Comparison of ENCODE assay signal across 8 cellular contexts in the genomic region with DNA sequence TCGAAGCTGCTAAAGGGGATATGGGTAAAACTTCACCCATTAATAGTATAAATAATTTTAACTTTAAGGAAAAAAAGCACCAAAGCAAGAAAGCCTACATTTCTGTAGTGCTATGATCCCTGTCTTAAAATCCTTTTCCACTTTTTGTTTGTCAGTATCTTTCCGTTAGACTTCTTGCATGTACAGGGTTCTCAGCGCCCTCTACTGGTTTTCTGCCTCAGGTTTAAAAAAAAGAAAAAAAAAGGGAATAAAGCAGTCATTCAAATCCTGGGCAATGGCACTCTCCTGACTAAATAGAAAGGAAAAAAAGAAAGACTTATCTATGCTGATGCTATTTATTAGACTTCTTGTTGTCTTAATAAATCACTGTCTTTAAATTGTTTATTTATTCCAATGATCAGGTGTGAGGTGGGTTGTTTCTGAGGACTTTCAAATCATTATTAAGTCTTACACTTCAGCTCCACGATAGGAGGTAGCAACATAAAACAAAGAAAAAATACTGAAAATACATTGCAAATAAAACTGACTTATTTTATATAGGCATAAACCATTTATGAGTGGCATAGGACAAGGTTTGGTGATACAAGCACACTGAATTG.
DNase-seq lines count a peak whose midpoint lies in the region; ATAC-seq and TF ChIP-seq lines count a peak whose summit lies in the region.

No MANE protein-coding gene starts in this region.

- H3F3A ChIP-seq in MM.1S (ENCODE audit: insufficient read depth, low read length), result no peaks in the 10 kb centered on the region

- H3K9me3 ChIP-seq in heart right ventricle (no peaks in the 10 kb centered on the region), MM.1S (replicated peaks; ENCODE audit: insufficient read depth, low read length) (no peaks in the 10 kb centered on the region), Peyer's patch (no peaks in the 10 kb centered on the region)

- no peaks in the 10 kb centered on the region for H4K20me1 ChIP-seq in MM.1S (ENCODE audit: insufficient read depth, low read length)

- TF ChIP-seq POLR2A in Peyer's patch (IDR thresholded peaks at IDR 0.05), result no peak

- no peaks in the 10 kb centered on the region for H3K9me2 ChIP-seq in MM.1S (replicated peaks; ENCODE audit: insufficient read depth, low read length)

- TF ChIP-seq CTCF in heart right ventricle (IDR thresholded peaks at IDR 0.05), result peak in 8 of 9 donors; percentile 25 to 80 (median 70)
- peak; percentile 88 for TF ChIP-seq CTCF in MM.1S (IDR thresholded peaks at IDR 0.05; ENCODE audit: low read length)
- peak; percentile 7 to 47 (median 37) for TF ChIP-seq CTCF in Peyer's patch (IDR thresholded peaks at IDR 0.05)

- H3K9ac ChIP-seq in MM.1S (ENCODE audit: low read length), result no peak overlapping the region

- H3K27me3 ChIP-seq in heart right ventricle, result peaks cover 0 to 3% (median 0%) of the 10 kb centered on the region in 7 donors
- no peaks in the 10 kb centered on the region for H3K27me3 ChIP-seq in MM.1S (replicated peaks; ENCODE audit: insufficient read depth, low read length)
- no peaks in the 10 kb centered on the region for H3K27me3 ChIP-seq in Peyer's patch

- WGBS in heart right ventricle, 2 donors, result 42 to 44% methylated on average over 4 of the region's 4 CpGs

- no peak overlapping the region for H3K4me2 ChIP-seq in MM.1S (ENCODE audit: low read depth, low read length)

- ATAC-seq in heart right ventricle (no peak), GM21381 (IDR thresholded peaks at IDR 0.05; ENCODE audit: unreplicated experiment) (no peak), HG03108 (IDR thresholded peaks at IDR 0.05; ENCODE audit: unreplicated experiment) (no peak)

- H3K27ac ChIP-seq in heart right ventricle (no peak overlapping the region), MM.1S (ENCODE audit: low read length) (no peak overlapping the region), Peyer's patch (no peak overlapping the region)

- H3K79me2 ChIP-seq in MM.1S (ENCODE audit: low read length), result no peaks in the 10 kb centered on the region

- H3K36me3 ChIP-seq in heart right ventricle, result no peaks in the 10 kb centered on the region
- H3K36me3 ChIP-seq in MM.1S (replicated peaks; ENCODE audit: insufficient read depth, low read length), result no peaks in the 10 kb centered on the region
- no peaks in the 10 kb centered on the region for H3K36me3 ChIP-seq in Peyer's patch

- peak in 1 of 2 donors; percentile 37 for DNase-seq in heart right ventricle
- no peak for DNase-seq in cardiac septum (ENCODE audit: low spot score)
- peak; percentile 65 for DNase-seq in MM.1S
- DNase-seq in Peyer's patch, result no peak
- peak; percentile 84 for DNase-seq in dedifferentiated amniotic fluid mesenchymal stem cell (ENCODE audit: extremely low spot score)
- DNase-seq in mucosa of gallbladder (ENCODE audit: low spot score), result peak; percentile 13

- no peak overlapping the region for H2AFZ ChIP-seq in MM.1S (ENCODE audit: low read length)

- no peaks in the 10 kb centered on the region for H3K4me1 ChIP-seq in heart right ventricle
- H3K4me1 ChIP-seq in MM.1S (ENCODE audit: low read length), result no peaks in the 10 kb centered on the region
- H3K4me1 ChIP-seq in Peyer's patch, result no peaks in the 10 kb centered on the region

- intact Hi-C loops in heart right ventricle (cut with DNase I), result loop anchor here in 5 of 10 donors (5.0 to 10.0 kb wide), 4 partner anchors 777 to 795 kb away; no protein-coding TSS in a partner anchor
- intact Hi-C loops in cardiac septum (cut with DNase I), result no loop called here

- H3K4me3 ChIP-seq in heart right ventricle (no peak overlapping the region), MM.1S (ENCODE audit: low read length) (no peak overlapping the region), Peyer's patch (no peak overlapping the region)

Comparison
In these comparisons a context has a peak if more than half of its experiments do, and no peak if none do; other contexts are left out.
1. DNase-seq: peak in MM.1S (single experiment), dedifferentiated amniotic fluid mesenchymal stem cell (single experiment) and mucosa of gallbladder (single experiment); none in cardiac septum (single experiment) and Peyer's patch (0 of 3).
2. CTCF ChIP-seq: peak in every context shown above with its lines; median percentile 88 in MM.1S; 70 in heart right ventricle; 37 in Peyer's patch.